Comparison of ENCODE assay signal across 16 cellular contexts in genomic region chr15:63484433-63484832, GRCh38. TPM values are rescaled to one million over a fixed set of nuclear protein-coding genes. Genes with fewer than 3 reads are reported as not detected.
DNase-seq lines count a peak whose midpoint lies in the region; ATAC-seq and TF ChIP-seq lines count a peak whose summit lies in the region.
"Had no signal": no experiment of that assay in that cellular context is flagged by ENCODE, and none has a peak within 500 bp of the region (broad histone marks: within the 10 kb centered on the region; RNA-seq: fewer than 3 reads in every experiment).

No MANE protein-coding gene starts in this region.

- H3K14ac ChIP-seq in IMR-90 (replicated peaks; ENCODE audit: low read depth, low read length): peak overlapping the region; percentile 36; the same call in 1 of the 2 replicates

- H4K20me1 ChIP-seq in IMR-90 (ENCODE audit: insufficient read depth, low read length): no peaks in the 10 kb centered on the region

- H4K5ac ChIP-seq in IMR-90 (ENCODE audit: low read depth, low read length): no peak overlapping the region

- H3K4me1 ChIP-seq in IMR-90 (ENCODE audit: control insufficient read depth, insufficient read depth, low read length) (peaks cover 13% of the 10 kb centered on the region), colonic mucosa (no peaks in the 10 kb centered on the region)

- H2BK120ac ChIP-seq in IMR-90 (ENCODE audit: low read depth, low read length): no peak overlapping the region; the same call in 1 of the 2 replicates

- ATAC-seq in IMR-90 (ENCODE audit: low read depth): no peak
- ATAC-seq in activated CD8-positive, alpha-beta T cell treated with anti-CD3 and anti-CD28 coated beads for 36 hours: no peak
- ATAC-seq in GM18858 (IDR thresholded peaks at IDR 0.05; ENCODE audit: unreplicated experiment): no peak
- ATAC-seq: foreskin keratinocyte, left ventricle myocardium superior had no signal

- H4K91ac ChIP-seq in IMR-90 (ENCODE audit: insufficient read depth, low read depth, low read length): 0 out of 2 replicates have a peak overlapping the region, but pooled peaks have one; percentile 27

- no peak overlapping the region for H2BK15ac ChIP-seq in IMR-90 (ENCODE audit: low read depth, low read length)

- no peak for DNase-seq in activated T-cell treated with anti-CD3 and anti-CD28 coated beads, Interleukin-2, amount 50 U/mL, for 24 hours
- DNase-seq in activated T-cell treated with anti-CD3 and anti-CD28 coated beads for 4 hours (no peak), IMR-90 (no peak), neural crest cell (ENCODE audit: low read depth, low spot score) (no peak), ecto neural progenitor cell (ENCODE audit: low spot score) (no peak), colonic mucosa (no peak)
- DNase-seq in activated CD8-positive, alpha-beta T cell treated with anti-CD3 and anti-CD28 coated beads for 36 hours: no peak
- DNase-seq: activated CD4-positive, alpha-beta T cell treated with anti-CD3 and anti-CD28 coated beads, Interleukin-2, amount 50 U/mL, for 1 hour; activated gamma-delta T cell treated with Interleukin-2 at 50 U/mL for 16 hours; brain microvascular endothelial cell; foreskin keratinocyte; GM23248; left ventricle myocardium superior; NCI-H187; NCI-H524 had no signal

- H3K4ac ChIP-seq in IMR-90 (ENCODE audit: low read depth, low read length): no peak overlapping the region

- H2AK9ac ChIP-seq in IMR-90 (replicated peaks; ENCODE audit: low read depth, low read length, poor library complexity): no peak overlapping the region

- BruUV-seq in IMR-90 (replicated peaks; lab: Mats Ljungman, UMichigan): no TSS peak

- in situ Hi-C loops in IMR-90 (cut with MboI; ENCODE audit: low sequenced_read_pairs): no loop called here

- no peak overlapping the region for H4K8ac ChIP-seq in IMR-90 (ENCODE audit: low read depth in 2 of 2, low read length in 2 of 2)

- H3K36me3 Mint-ChIP-seq in activated T-cell treated with anti-CD3 and anti-CD28 coated beads, Interleukin-2, amount 50 U/mL, for 24 hours (ENCODE audit: low read depth): no peaks in the 10 kb centered on the region
- no peaks in the 10 kb centered on the region for H3K36me3 Mint-ChIP-seq in activated CD8-positive, alpha-beta T cell treated with anti-CD3 and anti-CD28 coated beads for 36 hours (ENCODE audit: low read depth)
- H3K36me3 Mint-ChIP-seq in neural crest cell (ENCODE audit: low read depth): no peaks in the 10 kb centered on the region

- H3K9ac ChIP-seq in IMR-90 (ENCODE audit: low read depth, low read length) (no peak overlapping the region), colonic mucosa (ENCODE audit: low read depth in 2 of 2, low read length in 2 of 2) (no peak overlapping the region)
- H3K9ac ChIP-seq: GM23248 had no signal

- POLR2A ChIA-PET in IMR-90 (lab: Charles Lee; ENCODE audit: unreplicated experiment): no interaction called here
- POLR2A ChIA-PET in activated CD8-positive, alpha-beta T cell treated with anti-CD3 and anti-CD28 coated beads for 36 hours (lab: Charles Lee): interaction anchor here (0.7 to 4.3 kb wide), 4 partner anchors 12 to 116 kb away, joined by 3 to 34 read pairs (median 19); partner anchors contain the start of gene USP3

- H3K9me3 Mint-ChIP-seq in activated T-cell treated with anti-CD3 and anti-CD28 coated beads, Interleukin-2, amount 50 U/mL, for 24 hours: no peaks in the 10 kb centered on the region
- H3K9me3 Mint-ChIP-seq in activated CD8-positive, alpha-beta T cell treated with anti-CD3 and anti-CD28 coated beads for 36 hours: no peaks in the 10 kb centered on the region
- H3K9me3 Mint-ChIP-seq in neural crest cell: no peaks in the 10 kb centered on the region

- no peaks in the 10 kb centered on the region for H3K9me3 ChIP-seq in IMR-90 (ENCODE audit: control insufficient read depth, insufficient read depth, low read length)
- no peaks in the 10 kb centered on the region for H3K9me3 ChIP-seq in colonic mucosa

- H3K4me2 ChIP-seq in IMR-90 (ENCODE audit: low read depth, low read length): no peak overlapping the region

- intact Hi-C loops in IMR-90 (cut with micrococcal nuclease) (no loop called here), colonic mucosa (cut with DNase I) (no loop called here)
- intact Hi-C loops in activated CD8-positive, alpha-beta T cell treated with anti-CD3 and anti-CD28 coated beads for 36 hours (cut with micrococcal nuclease): no loop called here

- no CpG with 5 or more reads among the region's 5 CpGs for WGBS in IMR-90 (ENCODE audit: extremely low coverage in 2 of 2, insufficient read length in 1 of 2), 2 experiments

- no peak overlapping the region for H2BK5ac ChIP-seq in IMR-90 (ENCODE audit: low read depth, low read length, poor library complexity, severe bottlenecking)

- peaks cover 0 to 5% of the 10 kb centered on the region in 2 experiments; a peak in 1 of 4 replicates for H3K79me1 ChIP-seq in IMR-90 (ENCODE audit: low read depth in 1 of 2, low read length in 2 of 2)

- H3K36me3 ChIP-seq in IMR-90 (ENCODE audit: control insufficient read depth, insufficient read depth, low read length): no peaks in the 10 kb centered on the region
- H3K36me3 ChIP-seq in colonic mucosa: no peaks in the 10 kb centered on the region
- H3K36me3 ChIP-seq: brain microvascular endothelial cell had no signal

- no peak for TF ChIP-seq POLR2A in IMR-90 (IDR thresholded peaks at IDR 0.05; ENCODE audit: low read depth, low read length)

- H3K56ac ChIP-seq in IMR-90 (ENCODE audit: extremely low read depth, insufficient read depth, low read length): no peak overlapping the region

- no peak overlapping the region for H3K4me3 Mint-ChIP-seq in activated T-cell treated with anti-CD3 and anti-CD28 coated beads, Interleukin-2, amount 50 U/mL, for 24 hours
- H3K4me3 Mint-ChIP-seq in activated CD8-positive, alpha-beta T cell treated with anti-CD3 and anti-CD28 coated beads for 36 hours: no peak overlapping the region
- H3K4me3 Mint-ChIP-seq in neural crest cell: no peak overlapping the region

- no peak overlapping the region for H2BK20ac ChIP-seq in IMR-90 (ENCODE audit: low read depth, low read length)

- no peak overlapping the region for H3K27ac ChIP-seq in IMR-90 (ENCODE audit: insufficient read depth, low read length)
- H3K27ac ChIP-seq in colonic mucosa: no peak overlapping the region
- H3K27ac ChIP-seq: brain microvascular endothelial cell, foreskin keratinocyte, GM23248 had no signal

- H3K27me3 Mint-ChIP-seq in activated T-cell treated with anti-CD3 and anti-CD28 coated beads, Interleukin-2, amount 50 U/mL, for 24 hours: no peaks in the 10 kb centered on the region
- no peaks in the 10 kb centered on the region for H3K27me3 Mint-ChIP-seq in activated CD8-positive, alpha-beta T cell treated with anti-CD3 and anti-CD28 coated beads for 36 hours
- no peaks in the 10 kb centered on the region for H3K27me3 Mint-ChIP-seq in neural crest cell (ENCODE audit: low read depth)

- no peak overlapping the region for H3K18ac ChIP-seq in IMR-90 (ENCODE audit: low read depth, low read length)

- no peak for TF ChIP-seq CTCF in IMR-90 (conservative IDR thresholded peaks at IDR 0.05; ENCODE audit: low read depth, low read length)
- no peak for TF ChIP-seq CTCF in activated CD8-positive, alpha-beta T cell treated with anti-CD3 and anti-CD28 coated beads for 36 hours (IDR thresholded peaks at IDR 0.05)
- no peak for TF ChIP-seq CTCF in neural crest cell (conservative IDR thresholded peaks at IDR 0.05)
- TF ChIP-seq CTCF in colonic mucosa (IDR thresholded peaks at IDR 0.05): no peak

- no peak overlapping the region for H3K4me3 ChIP-seq in IMR-90 (ENCODE audit: insufficient read depth, low read depth, low read length)
- H3K4me3 ChIP-seq in colonic mucosa: no peak overlapping the region
- H3K4me3 ChIP-seq: GM23248 had no signal

- 0 out of 2 replicates have a peak overlapping the region, but pooled peaks have one; percentile 52 for H3K23ac ChIP-seq in IMR-90 (ENCODE audit: low read depth, low read length)

- H3K27ac Mint-ChIP-seq in activated T-cell treated with anti-CD3 and anti-CD28 coated beads, Interleukin-2, amount 50 U/mL, for 24 hours: peak overlapping the region; percentile 80
- peak overlapping the region; percentile 92 for H3K27ac Mint-ChIP-seq in activated CD8-positive, alpha-beta T cell treated with anti-CD3 and anti-CD28 coated beads for 36 hours
- H3K27ac Mint-ChIP-seq in neural crest cell (ENCODE audit: unreplicated experiment): peak overlapping the region; percentile 70

- H3K4me1 Mint-ChIP-seq in activated T-cell treated with anti-CD3 and anti-CD28 coated beads, Interleukin-2, amount 50 U/mL, for 24 hours (ENCODE audit: low read depth): peaks cover 78% of the 10 kb centered on the region
- peaks cover 66% of the 10 kb centered on the region for H3K4me1 Mint-ChIP-seq in activated CD8-positive, alpha-beta T cell treated with anti-CD3 and anti-CD28 coated beads for 36 hours (ENCODE audit: low read depth)
- peaks cover 41% of the 10 kb centered on the region for H3K4me1 Mint-ChIP-seq in neural crest cell

- peaks cover 15% of the 10 kb centered on the region for H3K9me1 ChIP-seq in IMR-90 (ENCODE audit: insufficient read depth, low read length)

- H2AK5ac ChIP-seq in IMR-90 (ENCODE audit: low read depth, low read length): no peak overlapping the region

- no peak overlapping the region for H2AFZ ChIP-seq in IMR-90 (replicated peaks; ENCODE audit: low read length, poor library complexity)

- dilution Hi-C loops in IMR-90 (cut with HindIII; ENCODE audit: low sequenced_read_pairs, unreplicated experiment): no loop called here

- CTCF ChIA-PET in IMR-90 (lab: Yijun Ruan, JAX): no interaction called here
- CTCF ChIA-PET in activated CD8-positive, alpha-beta T cell treated with anti-CD3 and anti-CD28 coated beads for 36 hours (lab: Charles Lee): interaction anchor here (1.3 to 7.6 kb wide), 7 partner anchors 8 to 115 kb away, joined by 3 to 53 read pairs (median 10); no protein-coding TSS in a partner anchor

- TF ChIP-seq RAD21 in IMR-90 (IDR thresholded peaks at IDR 0.05; ENCODE audit: low read length): no peak

- H3K27me3 ChIP-seq in IMR-90 (ENCODE audit: control insufficient read depth, insufficient read depth, low read length) (no peaks in the 10 kb centered on the region), colonic mucosa (no peaks in the 10 kb centered on the region)
- H3K27me3 ChIP-seq: brain microvascular endothelial cell, foreskin keratinocyte had no signal

TF ChIP-seq in IMR-90, 13 proteins besides CTCF, POLR2A, EP300 and RAD21 (continues in another document):
- no peak for TF ChIP-seq NFE2L2 (IDR thresholded peaks at IDR 0.05; ENCODE audit: low read depth, low read length)
- TF ChIP-seq SMC3 (IDR thresholded peaks at IDR 0.05; ENCODE audit: low read depth, low read length): no peak
- no peak for TF ChIP-seq BHLHE40 (IDR thresholded peaks at IDR 0.05; ENCODE audit: low read depth, low read length)

RNA-seq across cellular contexts. Expression of gene USP3, which starts 20.0 kb away (rescaled TPM):
- total RNA-seq in IMR-90 (2012; rRNA removed) (46.7 and 52.3 TPM in 2 replicates), neural crest cell (80.0 and 85.7 TPM in 2 replicates), colonic mucosa (10 to 100 TPM; 57.6 to 74.2 TPM)
- polyA plus RNA-seq in IMR-90 (2012; rRNA removed): 13.7 and 17.3 TPM in 2 replicates
- polyA plus RNA-seq in IMR-90 (2012; cell fraction: cytosol; rRNA removed): 6.2 and 15.2 TPM in 2 replicates
- polyA plus RNA-seq in IMR-90 (2012; cell fraction: nucleus; rRNA removed; ENCODE audit: low replicate concordance): 23.8 and 84.1 TPM in 2 replicates
- 10 to 100 TPM; 57.1 to 58.6 TPM for total RNA-seq in activated CD8-positive, alpha-beta T cell treated with anti-CD3 and anti-CD28 coated beads for 36 hours
